Comparison of ENCODE assay signal across 29 cellular contexts in genomic region chr3:121818578-121818977, GRCh38.
"Had no signal": no experiment of that assay in that cellular context is flagged by ENCODE, and none has a peak within 500 bp of the region (broad histone marks: within the 10 kb centered on the region; RNA-seq: fewer than 3 reads in every experiment).

No MANE protein-coding gene starts in this region.

- H3K27ac ChIP-seq: Peyer's patch, SK-N-MC had no signal

- H3K27me3 Mint-ChIP-seq: activated CD4-positive, alpha-beta T cell treated with anti-CD3 and anti-CD28 coated beads, Interleukin-2, amount 10 ng/mL, durations not matched to agents 24 days and 14 days; activated CD8-positive, alpha-beta memory T cell treated with anti-CD3 and anti-CD28 coated beads, Interleukin-2, amount 10 ng/mL, durations not matched to agents 7 days and 5 days; activated naive CD8-positive, alpha-beta T cell treated with anti-CD3 and anti-CD28 coated beads, Interleukin-2, amount 50 U/mL, for 24 hours; activated T-cell treated with anti-CD3 and anti-CD28 coated beads, Interleukin-2, amount 50 U/mL, for 24 hours; brain; central memory CD8-positive, alpha-beta T cell; IgD-negative memory B cell had no signal

- H3K4me3 ChIP-seq: MG63, Peyer's patch, SK-N-MC had no signal

- H3K27ac Mint-ChIP-seq: activated CD4-positive, alpha-beta T cell treated with anti-CD3 and anti-CD28 coated beads, Interleukin-2, amount 10 ng/mL, durations not matched to agents 24 days and 14 days; activated CD8-positive, alpha-beta memory T cell treated with anti-CD3 and anti-CD28 coated beads, Interleukin-2, amount 10 ng/mL, durations not matched to agents 7 days and 5 days; activated naive CD4-positive, alpha-beta T cell treated with anti-CD3 and anti-CD28 coated beads, Interleukin-2, amount 50 U/mL, for 72 hours; activated naive CD8-positive, alpha-beta T cell treated with anti-CD3 and anti-CD28 coated beads, Interleukin-2, amount 50 U/mL, for 24 hours; activated T-cell treated with anti-CD3 and anti-CD28 coated beads, Interleukin-2, amount 50 U/mL, for 24 hours; activated T-helper 1 cell treated with anti-CD3 and anti-CD28 coated beads, Interleukin-12 subunit alpha, Interleukin-12 subunit beta, Interleukin-2, Interleukin-4 antibody, amounts not matched to agents 30 ng/mL and 10 ng/mL and 1 ng/mL, durations not matched to agents 14 hours and 24 hours and 36 hours; WTC11 had no signal

- H3K27me3 ChIP-seq: MG63, Peyer's patch had no signal

- DNase-seq: activated CD4-positive, alpha-beta T cell treated with anti-CD3 and anti-CD28 coated beads for 1 hour; activated CD4-positive, alpha-beta T cell treated with anti-CD3 and anti-CD28 coated beads, Interleukin-2, amount 10 ng/mL, durations not matched to agents 24 days and 14 days; activated CD4-positive, alpha-beta T cell treated with anti-CD3 and anti-CD28 coated beads, Interleukin-2, amount 50 U/mL, for 48 hours; activated CD8-positive, alpha-beta memory T cell treated with anti-CD3 and anti-CD28 coated beads, Interleukin-2, amount 10 ng/mL, durations not matched to agents 7 days and 5 days; activated effector memory CD4-positive, alpha-beta T cell treated with anti-CD3 and anti-CD28 coated beads, Interleukin-2, amount 50 U/mL, for 16 hours; activated naive CD4-positive, alpha-beta T cell treated with Interleukin-2 at 50 U/mL for 16 hours; activated naive CD8-positive, alpha-beta T cell treated with anti-CD3 and anti-CD28 coated beads, Interleukin-2, amount 50 U/mL, for 24 hours; activated T-cell treated with anti-CD3 and anti-CD28 coated beads, Interleukin-2, amount 50 U/mL, for 24 hours; amniotic stem cell; KG1; MG63; NCI-H1105; NCI-H1436; NCI-H1694 treated with DMSO at 0.1 percent for 48 hours; NCI-H510A treated with DMSO at 0.1 percent for 48 hours; NCI-H69; NK-92 treated with Interleukin-12 subunit alpha and Interleukin-12 subunit beta, amount 100 ng/mL, for 24 hours; Peyer's patch; SHP77; SW 1271; T-helper 9 cell had no signal

- ATAC-seq: activated CD8-positive, alpha-beta memory T cell treated with anti-CD3 and anti-CD28 coated beads, Interleukin-2, amount 10 ng/mL, durations not matched to agents 7 days and 5 days; activated naive CD4-positive, alpha-beta T cell treated with anti-CD3 and anti-CD28 coated beads, Interleukin-2, amount 50 U/mL, for 72 hours; activated naive CD8-positive, alpha-beta T cell treated with anti-CD3 and anti-CD28 coated beads, Interleukin-2, amount 50 U/mL, for 24 hours; WTC11 had no signal

- H3K4me1 Mint-ChIP-seq: brain, WTC11 had no signal

- H3K9me3 ChIP-seq: Peyer's patch had no signal

- H3K4me1 ChIP-seq: Peyer's patch had no signal

- H3K4me3 Mint-ChIP-seq: activated CD4-positive, alpha-beta T cell treated with anti-CD3 and anti-CD28 coated beads, Interleukin-2, amount 10 ng/mL, durations not matched to agents 24 days and 14 days; activated CD8-positive, alpha-beta memory T cell treated with anti-CD3 and anti-CD28 coated beads, Interleukin-2, amount 10 ng/mL, durations not matched to agents 7 days and 5 days; activated naive CD8-positive, alpha-beta T cell treated with anti-CD3 and anti-CD28 coated beads, Interleukin-2, amount 50 U/mL, for 24 hours; activated T-cell treated with anti-CD3 and anti-CD28 coated beads, Interleukin-2, amount 50 U/mL, for 24 hours; activated T-helper 1 cell treated with anti-CD3 and anti-CD28 coated beads, Interleukin-12 subunit alpha, Interleukin-12 subunit beta, Interleukin-2, Interleukin-4 antibody, amounts not matched to agents 30 ng/mL and 10 ng/mL and 1 ng/mL, durations not matched to agents 14 hours and 24 hours and 36 hours; brain; central memory CD8-positive, alpha-beta T cell; T-helper 1 cell treated with Interleukin-12 subunit alpha and Interleukin-12 subunit beta and Interleukin-4 antibody, amounts not matched to agents 30 μg/mL and 1 μg/mL, for 36 hours; WTC11 had no signal
